In genomic region chr7:96686305-96686704, GRCh38 we compare ENCODE assay signal across 18 cellular contexts. TPM values are rescaled to one million over a fixed set of nuclear protein-coding genes. Genes with fewer than 3 reads are reported as not detected.
A peak's percentile ranks its signal among the peaks of the same experiment; 100 is the strongest.
DNase-seq lines count a peak whose midpoint lies in the region; ATAC-seq lines count a peak whose summit lies in the region.
"Had no signal": no experiment of that assay in that cellular context is flagged by ENCODE, and none has a peak within 500 bp of the region (broad histone marks: within the 10 kb centered on the region; RNA-seq: fewer than 3 reads in every experiment).

No MANE protein-coding gene starts in this region.

- H3K4me1 ChIP-seq in HAP-1: no peaks in the 10 kb centered on the region

- H3K4me3 Mint-ChIP-seq in central memory CD8-positive, alpha-beta T cell: no peak overlapping the region
- H3K4me3 Mint-ChIP-seq: activated naive CD4-positive, alpha-beta T cell treated with anti-CD3 and anti-CD28 coated beads, Interleukin-2, amount 50 U/mL, for 24 hours; T-cell had no signal

- DNase-seq in GM03348 (ENCODE audit: low spot score) (peak; percentile 23), DMS 273 (lab: John Stamatoyannopoulos, UW; ENCODE audit: unreplicated experiment) (no peak), NCI-H526 treated with DMSO at 0.1 percent for 48 hours (lab: John Stamatoyannopoulos, UW) (no peak), G401 (ENCODE audit: low spot score) (no peak), HAP-1 (ENCODE audit: low spot score in 2 of 2) (no peak)
- no peak for DNase-seq in central memory CD8-positive, alpha-beta T cell (ENCODE audit: low spot score in 2 of 2)
- DNase-seq: H7, hypothalamus, NCI-H1436, NCI-H510A treated with DMSO at 0.1 percent for 48 hours, occipital lobe, spleen, T-cell had no signal

- H3K36me3 Mint-ChIP-seq in central memory CD8-positive, alpha-beta T cell (ENCODE audit: insufficient read depth): peaks cover 8% of the 10 kb centered on the region

- ATAC-seq in GM19035 (IDR thresholded peaks at IDR 0.05; ENCODE audit: unreplicated experiment): peak; percentile 64
- ATAC-seq in HG03571 (IDR thresholded peaks at IDR 0.05; ENCODE audit: unreplicated experiment): peak; percentile 43
- peak; percentile 57 for ATAC-seq in central memory CD8-positive, alpha-beta T cell (replicated peaks; ENCODE audit: extremely low read depth, poor library complexity, severe bottlenecking)

- no peak overlapping the region for H3K4me3 ChIP-seq in HAP-1
- H3K4me3 ChIP-seq: esophagus muscularis mucosa, spleen had no signal

- no peaks in the 10 kb centered on the region for H3K27me3 Mint-ChIP-seq in central memory CD8-positive, alpha-beta T cell
- H3K27me3 Mint-ChIP-seq: activated naive CD4-positive, alpha-beta T cell treated with anti-CD3 and anti-CD28 coated beads, Interleukin-2, amount 50 U/mL, for 24 hours; IgD-negative memory B cell; T-cell had no signal

- H3K9me3 Mint-ChIP-seq in central memory CD8-positive, alpha-beta T cell: peaks cover 5% of the 10 kb centered on the region
- H3K9me3 Mint-ChIP-seq: activated naive CD4-positive, alpha-beta T cell treated with anti-CD3 and anti-CD28 coated beads, Interleukin-2, amount 50 U/mL, for 24 hours had no signal

- no peaks in the 10 kb centered on the region for H3K9me3 ChIP-seq in HAP-1
- H3K9me3 ChIP-seq: esophagus muscularis mucosa had no signal

- H3K36me3 ChIP-seq in HAP-1 (replicated peaks): peaks cover 20% of the 10 kb centered on the region

- H3K27me3 ChIP-seq in HAP-1 (ENCODE audit: low read depth): no peaks in the 10 kb centered on the region
- H3K27me3 ChIP-seq: esophagus muscularis mucosa, spleen had no signal

- H3K4me1 Mint-ChIP-seq in central memory CD8-positive, alpha-beta T cell: peaks cover 41% of the 10 kb centered on the region

- in situ Hi-C loops in G401 (cut with HindIII; ENCODE audit: low sequenced_read_pairs): no loop called here
- in situ Hi-C loops in HAP-1 (cut with MboI; ENCODE audit: low sequenced_read_pairs): no loop called here

- peak overlapping the region; percentile 37 for H3K27ac Mint-ChIP-seq in central memory CD8-positive, alpha-beta T cell (ENCODE audit: low read depth)
- H3K27ac Mint-ChIP-seq: activated naive CD4-positive, alpha-beta T cell treated with anti-CD3 and anti-CD28 coated beads, Interleukin-2, amount 50 U/mL, for 24 hours; IgD-negative memory B cell had no signal

RNA-seq across cellular contexts. Expression of gene SEM1, which starts 23.3 kb away (rescaled TPM):
- total RNA-seq in G401 (2014; rRNA removed; shearing (Covaris generic)): 87.4 and 94.7 TPM in 2 replicates
